8 cellular contexts compared by ENCODE assay signal in the genomic region with DNA sequence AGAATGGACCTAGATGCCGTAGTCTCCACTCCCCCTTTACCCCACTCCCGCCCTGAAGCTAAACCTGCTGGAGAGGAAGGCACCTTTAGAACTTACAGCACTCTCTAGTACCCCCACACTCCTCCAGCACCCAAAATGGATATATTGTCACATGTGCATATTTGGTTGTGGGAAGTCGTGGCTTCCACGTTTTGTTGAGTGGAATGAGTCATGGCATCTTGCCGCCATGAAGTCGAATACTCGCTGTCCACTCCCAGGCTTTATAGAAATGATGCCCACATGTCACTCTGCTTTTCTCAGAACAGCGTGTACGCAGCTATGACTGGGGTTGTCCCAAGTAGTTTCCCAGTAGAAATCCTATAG. TPM values are rescaled to one million over a fixed set of nuclear protein-coding genes. Genes with fewer than 3 reads are reported as not detected.
A peak's percentile ranks its signal among the peaks of the same experiment; 100 is the strongest.
DNase-seq lines count a peak whose midpoint lies in the region; ATAC-seq and TF ChIP-seq lines count a peak whose summit lies in the region.

No MANE protein-coding gene starts in this region.

- H3K36me3 Mint-ChIP-seq in activated T-helper 2 cell treated with anti-CD3 and anti-CD28 coated beads, Interferon-gamma antibody, Interleukin-2, Interleukin-4, amounts not matched to agents 10 μg/mL and 5 μg/mL and 100 μg/mL, durations not matched to agents 14 hours and 24 hours and 36 hours (ENCODE audit: low read depth) = peaks cover 38% of the 10 kb centered on the region

- H3K4me3 Mint-ChIP-seq in activated T-helper 2 cell treated with anti-CD3 and anti-CD28 coated beads, Interferon-gamma antibody, Interleukin-2, Interleukin-4, amounts not matched to agents 10 μg/mL and 5 μg/mL and 100 μg/mL, durations not matched to agents 14 hours and 24 hours and 36 hours (ENCODE audit: low read depth) = peak overlapping the region; percentile 95

- peak overlapping the region; percentile 69 for H3K4me3 ChIP-seq in urinary bladder (ENCODE audit: low read depth, low read length)

- intact Hi-C loops in activated T-helper 2 cell treated with anti-CD3 and anti-CD28 coated beads, Interferon-gamma antibody, Interleukin-2, Interleukin-4, amounts not matched to agents 10 μg/mL and 5 μg/mL and 100 μg/mL, durations not matched to agents 14 hours and 24 hours and 36 hours (cut with micrococcal nuclease) = loop anchor here (1.0 to 10.0 kb wide), 9 partner anchors 22 to 1585 kb away; a partner anchor contains a TSS

- TF ChIP-seq CTCF in foreskin keratinocyte (conservative IDR thresholded peaks at IDR 0.05) (no peak), omental fat pad (IDR thresholded peaks at IDR 0.05) (no peak)

- peaks cover 2% of the 10 kb centered on the region for H3K36me3 ChIP-seq in urinary bladder (ENCODE audit: insufficient read depth)

- ATAC-seq in HG02870 (IDR thresholded peaks at IDR 0.05; ENCODE audit: unreplicated experiment) (peak; percentile 19), foreskin keratinocyte (peak; percentile 48), omental fat pad (ENCODE audit: low FRiP score) (peak; percentile 52)

- no peaks in the 10 kb centered on the region for H3K27me3 Mint-ChIP-seq in activated T-helper 2 cell treated with anti-CD3 and anti-CD28 coated beads, Interferon-gamma antibody, Interleukin-2, Interleukin-4, amounts not matched to agents 10 μg/mL and 5 μg/mL and 100 μg/mL, durations not matched to agents 14 hours and 24 hours and 36 hours (ENCODE audit: low read depth)

- H3K4me1 ChIP-seq in foreskin keratinocyte (peaks cover 11% of the 10 kb centered on the region), urinary bladder (ENCODE audit: insufficient read depth) (peaks cover 9% of the 10 kb centered on the region)

- under 1% methylated on average over 9 of the region's 9 CpGs for WGBS in urinary bladder

- peak in 3 of 4 experiments; percentile 3 to 12 (median 9) for DNase-seq in activated CD4-positive, CD25-positive, alpha-beta regulatory T cell (lab: John Stamatoyannopoulos, UW)
- DNase-seq in activated CD4-positive, CD25-positive, alpha-beta regulatory T cell treated with anti-CD3 and anti-CD28 coated beads, Interleukin-2, amount 50 U/mL, for 72 hours = no peak
- peak; percentile 33 for DNase-seq in NCI-H526 treated with DMSO at 0.1 percent for 48 hours (lab: John Stamatoyannopoulos, UW)
- peak; percentile 37 for DNase-seq in activated T-helper 2 cell treated with anti-CD3 and anti-CD28 coated beads, Interferon-gamma antibody, Interleukin-2, Interleukin-4, amounts not matched to agents 10 μg/mL and 5 μg/mL and 100 μg/mL, durations not matched to agents 14 hours and 24 hours and 36 hours (ENCODE audit: low spot score)
- DNase-seq in foreskin keratinocyte = peak; percentile 34 to 56
- DNase-seq in omental fat pad (ENCODE audit: low spot score) = peak; percentile 25

- H3K9me3 Mint-ChIP-seq in activated T-helper 2 cell treated with anti-CD3 and anti-CD28 coated beads, Interferon-gamma antibody, Interleukin-2, Interleukin-4, amounts not matched to agents 10 μg/mL and 5 μg/mL and 100 μg/mL, durations not matched to agents 14 hours and 24 hours and 36 hours = peaks cover 12% of the 10 kb centered on the region

- H3K4me1 Mint-ChIP-seq in activated T-helper 2 cell treated with anti-CD3 and anti-CD28 coated beads, Interferon-gamma antibody, Interleukin-2, Interleukin-4, amounts not matched to agents 10 μg/mL and 5 μg/mL and 100 μg/mL, durations not matched to agents 14 hours and 24 hours and 36 hours (ENCODE audit: low read depth) = peaks cover 25% of the 10 kb centered on the region

- peak overlapping the region; percentile 99 for H3K27ac Mint-ChIP-seq in activated T-helper 2 cell treated with anti-CD3 and anti-CD28 coated beads, Interferon-gamma antibody, Interleukin-2, Interleukin-4, amounts not matched to agents 10 μg/mL and 5 μg/mL and 100 μg/mL, durations not matched to agents 14 hours and 24 hours and 36 hours

- H3K27ac ChIP-seq in foreskin keratinocyte = peak overlapping the region; percentile 81
- peak overlapping the region; percentile 85 for H3K27ac ChIP-seq in urinary bladder (ENCODE audit: low read depth)

- no peaks in the 10 kb centered on the region for H3K27me3 ChIP-seq in foreskin keratinocyte

RNA-seq across cellular contexts. Expression of a gene that starts 0.5 kb away (rescaled TPM):
- 162 and 173 TPM in 2 replicates for total RNA-seq in activated T-helper 2 cell treated with anti-CD3 and anti-CD28 coated beads, Interferon-gamma antibody, Interleukin-2, Interleukin-4, amounts not matched to agents 10 μg/mL and 5 μg/mL and 100 μg/mL, durations not matched to agents 14 hours and 24 hours and 36 hours
- total RNA-seq in foreskin keratinocyte = 116 and 127 TPM in 2 replicates
- 33.7 and 43.4 TPM in 2 replicates for polyA plus RNA-seq in foreskin keratinocyte
- total RNA-seq in omental fat pad = 100 to 1,000 TPM in 1 of 4 donors, 10 to 100 TPM in 3; 64.0 to 165 (median 82.4) TPM
- 130 TPM for total RNA-seq in urinary bladder
- polyA plus RNA-seq in urinary bladder = 25.1 TPM

RNA-seq across cellular contexts. Expression of a gene that starts 0.7 kb away (rescaled TPM):
- 28.0 and 29.4 TPM in 2 replicates for total RNA-seq in activated T-helper 2 cell treated with anti-CD3 and anti-CD28 coated beads, Interferon-gamma antibody, Interleukin-2, Interleukin-4, amounts not matched to agents 10 μg/mL and 5 μg/mL and 100 μg/mL, durations not matched to agents 14 hours and 24 hours and 36 hours
- total RNA-seq in foreskin keratinocyte (22.8 and 23.5 TPM in 2 replicates), omental fat pad (10 to 100 TPM; 19.2 to 44.6 (median 21.9) TPM), urinary bladder (51.1 TPM)
- polyA plus RNA-seq in foreskin keratinocyte (20.2 and 25.4 TPM in 2 replicates), urinary bladder (20.6 TPM)
